ENCODE assay signal across 1 cellular context in genomic region chr2:9057939-9058761, GRCh38.
TF ChIP-seq lines count a peak whose summit lies in the region.

No MANE protein-coding gene starts in this region.

TF ChIP-seq in IMR-90, 13 proteins besides CTCF, POLR2A, EP300 and RAD21 (continued from another document):
- no peak for TF ChIP-seq RFX5 (IDR thresholded peaks at IDR 0.05; ENCODE audit: low read depth, low read length)
